Comparison of ENCODE assay signal across 1 cellular context in genomic region chr1:14625587-14626447, GRCh38.
TF ChIP-seq lines count a peak whose summit lies in the region.

No MANE protein-coding gene starts in this region.

TF ChIP-seq in H1, 55 proteins besides CTCF, POLR2A, EP300 and RAD21:
- TF ChIP-seq KDM5A (IDR thresholded peaks at IDR 0.05; ENCODE audit: low read length) (no peak), FOSL1 (IDR thresholded peaks at IDR 0.05; ENCODE audit: insufficient read depth, low read depth, low read length) (no peak), EGR1 (IDR thresholded peaks at IDR 0.05; ENCODE audit: borderline replicate concordance, low read depth, low read length) (no peak), RNF2 (IDR thresholded peaks at IDR 0.05; ENCODE audit: borderline replicate concordance, low read depth, low read length, missing control alignments, poor library complexity, severe bottlenecking) (no peak), GTF2F1 (IDR thresholded peaks at IDR 0.05; ENCODE audit: borderline replicate concordance, low read depth, low read length) (no peak), SIX5 (IDR thresholded peaks at IDR 0.05; ENCODE audit: low read depth, low read length) (no peak), EZH2 (IDR thresholded peaks at IDR 0.05; ENCODE audit: low read depth, low read length, severe bottlenecking) (no peak)
